Comparison of ENCODE assay signal across 14 cellular contexts in genomic region chr15:36359286-36359685, GRCh38.
DNase-seq lines count a peak whose midpoint lies in the region; TF ChIP-seq lines count a peak whose summit lies in the region.
"Had no signal": no experiment of that assay in that cellular context is flagged by ENCODE, and none has a peak within 500 bp of the region (broad histone marks: within the 10 kb centered on the region; RNA-seq: fewer than 3 reads in every experiment).

No MANE protein-coding gene starts in this region.

- H3K27me3 ChIP-seq in SJSA1 (replicated peaks) = no peaks in the 10 kb centered on the region
- H3K27me3 ChIP-seq: BE2C had no signal

- H3K27ac ChIP-seq in HEK293 (ENCODE audit: extremely low read depth, low read depth, low read length) (no peak overlapping the region), SJSA1 (peak overlapping the region; percentile 58; the same call in 1 of the 2 replicates), mesodermal cell (ENCODE audit: low read depth, low read length, severe bottlenecking) (peak overlapping the region; percentile 83)

- 84 to 97% methylated on average over 3 of the region's 4 CpGs for WGBS in mesodermal cell (ENCODE audit: insufficient coverage in 2 of 2), 2 experiments

- no peak for TF ChIP-seq CTCF in HEK293 (tag by site-specific recombination; IDR thresholded peaks at IDR 0.05)
- TF ChIP-seq CTCF in GM20000 (IDR thresholded peaks at IDR 0.05; ENCODE audit: extremely low read depth, missing control alignments) = no peak

- peak; percentile 1 for DNase-seq in DMS79 (lab: John Stamatoyannopoulos, UW)
- no peak for DNase-seq in SJSA1 (ENCODE audit: low read depth in 1 of 2, low spot score in 2 of 2)
- no peak for DNase-seq in Kasumi-1 (lab: John Stamatoyannopoulos, UW)
- no peak for DNase-seq in GM20000 (ENCODE audit: low spot score)
- DNase-seq in anterior cingulate cortex (lab: John Stamatoyannopoulos, UW) = no peak
- DNase-seq in NCI-H1694 (lab: John Stamatoyannopoulos, UW) = no peak
- DNase-seq: BE2C; CD8-positive, alpha-beta memory T cell; NCI-H146; NCI-H345; NCI-H774; SW 1271 had no signal

- H3K9me3 ChIP-seq in HEK293 (ENCODE audit: control insufficient read depth, insufficient read depth, low read depth, low read length) (no peaks in the 10 kb centered on the region), SJSA1 (replicated peaks) (0 out of 2 replicates have a peak, but pooled peaks cover 5% of the 10 kb centered on the region), mesodermal cell (ENCODE audit: control insufficient read depth, low read length) (no peaks in the 10 kb centered on the region)
- H3K9me3 ChIP-seq: BE2C had no signal

- POLR2A ChIA-PET in HEK293 (lab: Yijun Ruan, JAX) = no interaction called here

- CTCF ChIA-PET in HEK293 (lab: Yijun Ruan, JAX) = interaction anchor here (0.7 to 1.1 kb wide), 2 partner anchors 13 to 172 kb away, joined by 3 read pairs; no protein-coding TSS in a partner anchor

- no peaks in the 10 kb centered on the region for H3K36me3 ChIP-seq in HEK293 (ENCODE audit: control insufficient read depth in 2 of 2, insufficient read depth in 1 of 2, low read length in 2 of 2)
- H3K36me3 ChIP-seq in SJSA1 = no peaks in the 10 kb centered on the region
- no peaks in the 10 kb centered on the region for H3K36me3 ChIP-seq in mesodermal cell (ENCODE audit: control insufficient read depth, insufficient read depth, low read length)
- H3K36me3 ChIP-seq: BE2C had no signal

- H3K4me1 ChIP-seq in HEK293 (ENCODE audit: control insufficient read depth, insufficient read depth, low read length) = peaks cover 25% of the 10 kb centered on the region
- peaks cover 73% of the 10 kb centered on the region for H3K4me1 ChIP-seq in SJSA1 (replicated peaks)
- peaks cover 54% of the 10 kb centered on the region for H3K4me1 ChIP-seq in mesodermal cell (ENCODE audit: control insufficient read depth, insufficient read depth, low read length, poor library complexity, severe bottlenecking)

- H3K4me3 ChIP-seq in HEK293 (ENCODE audit: low read depth, low read length) (no peak overlapping the region), SJSA1 (no peak overlapping the region), mesodermal cell (ENCODE audit: extremely low read depth, insufficient read depth, low read length, poor library complexity, severe bottlenecking) (no peak overlapping the region)

TF ChIP-seq in HEK293, 187 proteins besides CTCF, POLR2A, EP300 and RAD21:
- no peak for TF ChIP-seq KLF16 (tag by site-specific recombination; IDR thresholded peaks at IDR 0.05)
- TF ChIP-seq, protein P1, sequence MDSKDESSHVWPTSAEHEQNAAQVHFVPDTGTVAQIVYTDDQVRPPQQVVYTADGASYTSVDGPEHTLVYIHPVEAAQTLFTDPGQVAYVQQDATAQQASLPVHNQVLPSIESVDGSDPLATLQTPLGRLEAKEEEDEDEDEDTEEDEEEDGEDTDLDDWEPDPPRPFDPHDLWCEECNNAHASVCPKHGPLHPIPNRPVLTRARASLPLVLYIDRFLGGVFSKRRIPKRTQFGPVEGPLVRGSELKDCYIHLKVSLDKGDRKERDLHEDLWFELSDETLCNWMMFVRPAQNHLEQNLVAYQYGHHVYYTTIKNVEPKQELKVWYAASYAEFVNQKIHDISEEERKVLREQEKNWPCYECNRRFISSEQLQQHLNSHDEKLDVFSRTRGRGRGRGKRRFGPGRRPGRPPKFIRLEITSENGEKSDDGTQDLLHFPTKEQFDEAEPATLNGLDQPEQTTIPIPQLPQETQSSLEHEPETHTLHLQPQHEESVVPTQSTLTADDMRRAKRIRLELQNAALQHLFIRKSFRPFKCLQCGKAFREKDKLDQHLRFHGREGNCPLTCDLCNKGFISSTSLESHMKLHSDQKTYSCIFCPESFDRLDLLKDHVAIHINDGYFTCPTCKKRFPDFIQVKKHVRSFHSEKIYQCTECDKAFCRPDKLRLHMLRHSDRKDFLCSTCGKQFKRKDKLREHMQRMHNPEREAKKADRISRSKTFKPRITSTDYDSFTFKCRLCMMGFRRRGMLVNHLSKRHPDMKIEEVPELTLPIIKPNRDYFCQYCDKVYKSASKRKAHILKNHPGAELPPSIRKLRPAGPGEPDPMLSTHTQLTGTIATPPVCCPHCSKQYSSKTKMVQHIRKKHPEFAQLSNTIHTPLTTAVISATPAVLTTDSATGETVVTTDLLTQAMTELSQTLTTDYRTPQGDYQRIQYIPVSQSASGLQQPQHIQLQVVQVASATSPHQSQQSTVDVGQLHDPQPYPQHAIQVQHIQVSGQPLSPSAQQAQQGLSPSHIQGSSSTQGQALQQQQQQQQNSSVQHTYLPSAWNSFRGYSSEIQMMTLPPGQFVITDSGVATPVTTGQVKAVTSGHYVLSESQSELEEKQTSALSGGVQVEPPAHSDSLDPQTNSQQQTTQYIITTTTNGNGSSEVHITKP (tag by site-specific recombination; IDR thresholded peaks at IDR 0.05) = peak; percentile 85
- TF ChIP-seq YY2 (tag by site-specific recombination; IDR thresholded peaks at IDR 0.05) = no peak
- TF ChIP-seq TCF7L2 (IDR thresholded peaks at IDR 0.05; ENCODE audit: borderline replicate concordance, low read depth, low read length) = no peak
